ENCODE assay signal across 9 cellular contexts in genomic region chr9:128457207-128457606, GRCh38. TPM values are rescaled to one million over a fixed set of nuclear protein-coding genes. Genes with fewer than 3 reads are reported as not detected.
A peak's percentile ranks its signal among the peaks of the same experiment; 100 is the strongest.
DNase-seq lines count a peak whose midpoint lies in the region; ATAC-seq and TF ChIP-seq lines count a peak whose summit lies in the region.
"Had no signal": no experiment of that assay in that cellular context is flagged by ENCODE, and none has a peak within 500 bp of the region (broad histone marks: within the 10 kb centered on the region; RNA-seq: fewer than 3 reads in every experiment).

No MANE protein-coding gene starts in this region.

- H3K4me1 ChIP-seq in BE2C = peaks cover 5% of the 10 kb centered on the region

- H3K4me1 Mint-ChIP-seq in nephron = no peaks in the 10 kb centered on the region

- TF ChIP-seq CTCF in BE2C (IDR thresholded peaks at IDR 0.05; ENCODE audit: low read depth, low read length) = no peak
- TF ChIP-seq CTCF in LNCaP clone FGC (IDR thresholded peaks at IDR 0.05; ENCODE audit: control insufficient read depth, extremely low read depth, insufficient read depth) = no peak
- no peak for TF ChIP-seq CTCF in coronary artery (IDR thresholded peaks at IDR 0.05)
- TF ChIP-seq CTCF in nephron (IDR thresholded peaks at IDR 0.05; ENCODE audit: unreplicated experiment in 3 of 3) = no peak

- H3K27me3 Mint-ChIP-seq in nephron (ENCODE audit: low read depth) = no peaks in the 10 kb centered on the region

- DNase-seq in BE2C = no peak
- no peak for DNase-seq in LNCaP clone FGC (ENCODE audit: low read depth)
- DNase-seq in coronary artery (ENCODE audit: low spot score) = no peak
- DNase-seq in UCSD-AML1 (lab: John Stamatoyannopoulos, UW; ENCODE audit: unreplicated experiment) = no peak
- no peak for DNase-seq in MV-4-11 (lab: John Stamatoyannopoulos, UW)
- DNase-seq in NCI-H2029 (lab: John Stamatoyannopoulos, UW) = no peak
- DNase-seq: NCI-H187 treated with DMSO at 0.1 percent for 48 hours had no signal

- no peaks in the 10 kb centered on the region for H3K9me3 Mint-ChIP-seq in nephron

- no peaks in the 10 kb centered on the region for H3K27me3 ChIP-seq in BE2C

- ATAC-seq in GM19324 (IDR thresholded peaks at IDR 0.05; ENCODE audit: low FRiP score, unreplicated experiment) = no peak

- no peaks in the 10 kb centered on the region for H3K9me3 ChIP-seq in BE2C

- H3K4me3 ChIP-seq in BE2C (ENCODE audit: low read depth, low read length) (peak overlapping the region; percentile 90), LNCaP clone FGC (ENCODE audit: low read depth, low read length) (peak overlapping the region; percentile 89), coronary artery (peak overlapping the region; percentile 80)

- H3K27ac ChIP-seq in coronary artery = no peak overlapping the region

- peak overlapping the region; percentile 94 to 96 (median 95) for H3K4me3 Mint-ChIP-seq in nephron

- peaks cover 31% of the 10 kb centered on the region for H3K36me3 Mint-ChIP-seq in nephron (ENCODE audit: low read depth)

- H3K27ac Mint-ChIP-seq in nephron = no peak overlapping the region

- H3K36me3 ChIP-seq in BE2C = peaks cover 22% of the 10 kb centered on the region

RNA-seq across cellular contexts. Expression of gene ODF2, which starts 1.4 kb away (rescaled TPM):
- 20.6 TPM for polyA plus RNA-seq in BE2C (2012; ENCODE audit: insufficient read depth, insufficient read length, low read depth)

RNA-seq across cellular contexts. Expression of gene CERCAM, which starts 36.5 kb away (rescaled TPM):
- 7.8 TPM for polyA plus RNA-seq in BE2C (2012; ENCODE audit: insufficient read depth, insufficient read length, low read depth)

RNA-seq across cellular contexts. Expression of gene GLE1, which starts 47.3 kb away (rescaled TPM):
- 3.3 TPM for polyA plus RNA-seq in BE2C (2012; ENCODE audit: insufficient read depth, insufficient read length, low read depth)
